In genomic region chr12:88578821-88579518, GRCh38 we compare ENCODE assay signal across 8 cellular contexts. TPM values are rescaled to one million over a fixed set of nuclear protein-coding genes. Genes with fewer than 3 reads are reported as not detected.
DNase-seq lines count a peak whose midpoint lies in the region; ATAC-seq and TF ChIP-seq lines count a peak whose summit lies in the region.

No MANE protein-coding gene starts in this region.

- TF ChIP-seq CTCF in GM12865 (IDR thresholded peaks at IDR 0.05; ENCODE audit: insufficient read depth, low read depth, low read length, missing control alignments): no peak
- peak in 1 of 2 donors; percentile 18 for TF ChIP-seq CTCF in suprapubic skin (IDR thresholded peaks at IDR 0.05)

- H3K4me1 ChIP-seq in iPS-20b (ENCODE audit: insufficient read depth, low read length) (peaks cover 27% of the 10 kb centered on the region), suprapubic skin (peaks cover 58% of the 10 kb centered on the region)

- peak overlapping the region; percentile 38 for H3K4me3 ChIP-seq in GM12865 (ENCODE audit: low read depth, low read length)
- peak overlapping the region; percentile 85 for H3K4me3 ChIP-seq in iPS-20b (ENCODE audit: low read length)
- peak overlapping the region; percentile 65 for H3K4me3 ChIP-seq in suprapubic skin

- 10% methylated on average over 15 of the region's 15 CpGs for WGBS in suprapubic skin

- H3K36me3 ChIP-seq in iPS-20b (ENCODE audit: insufficient read depth, low read depth, low read length) (no peaks in the 10 kb centered on the region), suprapubic skin (no peaks in the 10 kb centered on the region)

- DNase-seq in GM12865 (ENCODE audit: low read depth): no peak
- peak; percentile 59 for DNase-seq in NCI-H2029 treated with DMSO at 0.1 percent for 48 hours (lab: John Stamatoyannopoulos, UW)
- DNase-seq in suprapubic skin (ENCODE audit: low spot score in 2 of 2): no peak
- DNase-seq in stimulated activated CD4-positive, alpha-beta T cell treated with anti-CD3 and anti-CD28 coated beads, Interleukin-4, amount 100 ng/mL, for 24 hours: no peak
- DNase-seq in activated T-cell treated with anti-CD3 and anti-CD28 coated beads, Interleukin-2, amount 50 U/mL, for 48 hours: no peak

- H3K9ac ChIP-seq in iPS-20b (ENCODE audit: low read depth, low read length): peak overlapping the region; percentile 49; the same call in 1 of the 2 replicates

- H3K27me3 ChIP-seq in iPS-20b (ENCODE audit: insufficient read depth, low read length) (peaks cover 36% of the 10 kb centered on the region), suprapubic skin (no peaks in the 10 kb centered on the region)

- TF ChIP-seq EP300 in suprapubic skin (IDR thresholded peaks at IDR 0.05): no peak

- H3K9me3 ChIP-seq in iPS-20b (ENCODE audit: insufficient read depth, low read depth, low read length) (no peaks in the 10 kb centered on the region), suprapubic skin (no peaks in the 10 kb centered on the region)

- ATAC-seq in GM21576 (IDR thresholded peaks at IDR 0.05; ENCODE audit: unreplicated experiment): no peak

- no peak for TF ChIP-seq POLR2A in suprapubic skin (IDR thresholded peaks at IDR 0.05)

- peak overlapping the region; percentile 10 for H3K27ac ChIP-seq in angular gyrus (ENCODE audit: low read depth, low read length)
- no peak overlapping the region for H3K27ac ChIP-seq in iPS-20b (ENCODE audit: low read length)
- H3K27ac ChIP-seq in suprapubic skin: peak overlapping the region; percentile 67

RNA-seq across cellular contexts. Expression of gene KITLG, which starts 1.3 kb away (rescaled TPM):
- 10 to 100 TPM; 10.5 to 17.6 (median 12.6) TPM for total RNA-seq in suprapubic skin
